ENCODE assay signal across 21 cellular contexts in genomic region chr16:66292241-66292935, GRCh38.
DNase-seq lines count a peak whose midpoint lies in the region; ATAC-seq and TF ChIP-seq lines count a peak whose summit lies in the region.
"Had no signal": no experiment of that assay in that cellular context is flagged by ENCODE, and none has a peak within 500 bp of the region (broad histone marks: within the 10 kb centered on the region; RNA-seq: fewer than 3 reads in every experiment).

No MANE protein-coding gene starts in this region.

- no peaks in the 10 kb centered on the region for H3K36me3 ChIP-seq in sigmoid colon

- peaks cover 7% of the 10 kb centered on the region for H3K27me3 Mint-ChIP-seq in activated CD8-positive, alpha-beta memory T cell treated with anti-CD3 and anti-CD28 coated beads, Interleukin-2, amount 10 ng/mL, durations not matched to agents 7 days and 5 days

- no peaks in the 10 kb centered on the region for H3K36me3 Mint-ChIP-seq in activated CD8-positive, alpha-beta memory T cell treated with anti-CD3 and anti-CD28 coated beads, Interleukin-2, amount 10 ng/mL, durations not matched to agents 7 days and 5 days
- H3K36me3 Mint-ChIP-seq: CD4-positive, CD25-positive, alpha-beta regulatory T cell had no signal

- H3K27ac ChIP-seq in sigmoid colon: no peak overlapping the region
- H3K27ac ChIP-seq: KMS-11 had no signal

- no peak for TF ChIP-seq POLR2A in sigmoid colon (IDR thresholded peaks at IDR 0.05)

- no peaks in the 10 kb centered on the region for H3K9me3 ChIP-seq in sigmoid colon

- H3K4me3 Mint-ChIP-seq in activated CD8-positive, alpha-beta memory T cell treated with anti-CD3 and anti-CD28 coated beads, Interleukin-2, amount 10 ng/mL, durations not matched to agents 7 days and 5 days: no peak overlapping the region
- H3K4me3 Mint-ChIP-seq: CD4-positive, CD25-positive, alpha-beta regulatory T cell; HFFc6 had no signal

- TF ChIP-seq EP300 in sigmoid colon (IDR thresholded peaks at IDR 0.05): no peak

- no peaks in the 10 kb centered on the region for H3K9me3 Mint-ChIP-seq in activated CD8-positive, alpha-beta memory T cell treated with anti-CD3 and anti-CD28 coated beads, Interleukin-2, amount 10 ng/mL, durations not matched to agents 7 days and 5 days (ENCODE audit: low read depth)
- H3K9me3 Mint-ChIP-seq: CD4-positive, CD25-positive, alpha-beta regulatory T cell; HFFc6 had no signal

- no peak overlapping the region for H3K27ac Mint-ChIP-seq in activated CD8-positive, alpha-beta memory T cell treated with anti-CD3 and anti-CD28 coated beads, Interleukin-2, amount 10 ng/mL, durations not matched to agents 7 days and 5 days
- H3K27ac Mint-ChIP-seq: CD4-positive, CD25-positive, alpha-beta regulatory T cell; HFFc6 had no signal

- H3K4me1 ChIP-seq in sigmoid colon: no peaks in the 10 kb centered on the region

- ATAC-seq in activated CD8-positive, alpha-beta memory T cell treated with anti-CD3 and anti-CD28 coated beads, Interleukin-2, amount 10 ng/mL, durations not matched to agents 7 days and 5 days: no peak
- ATAC-seq: Panc1 had no signal

- no peak overlapping the region for H3K4me3 ChIP-seq in sigmoid colon

- TF ChIP-seq CTCF in sigmoid colon (IDR thresholded peaks at IDR 0.05): no peak

- no peaks in the 10 kb centered on the region for H3K4me1 Mint-ChIP-seq in activated CD8-positive, alpha-beta memory T cell treated with anti-CD3 and anti-CD28 coated beads, Interleukin-2, amount 10 ng/mL, durations not matched to agents 7 days and 5 days
- H3K4me1 Mint-ChIP-seq: CD4-positive, CD25-positive, alpha-beta regulatory T cell had no signal

- CTCF ChIA-PET in activated CD8-positive, alpha-beta memory T cell treated with anti-CD3 and anti-CD28 coated beads, Interleukin-2, amount 10 ng/mL, durations not matched to agents 7 days and 5 days (lab: Charles Lee): interaction anchor here (1.5 kb wide), 1 partner anchor 16 kb away, joined by 5 read pairs; no protein-coding TSS in a partner anchor

- DNase-seq in NCI-H82 treated with DMSO at 0.1 percent for 48 hours (lab: John Stamatoyannopoulos, UW; ENCODE audit: unreplicated experiment) (peak; percentile 84), mesenteric fat pad (ENCODE audit: low spot score) (peak; percentile 55), sigmoid colon (peak; percentile 52), kidney tubule cell (ENCODE audit: low spot score) (no peak), NCI-H187 (lab: John Stamatoyannopoulos, UW) (no peak), anterior cingulate cortex (lab: John Stamatoyannopoulos, UW) (no peak)
- peak; percentile 31 for DNase-seq in activated CD8-positive, alpha-beta memory T cell treated with anti-CD3 and anti-CD28 coated beads, Interleukin-2, amount 10 ng/mL, durations not matched to agents 7 days and 5 days
- DNase-seq: CD4-positive, CD25-positive, alpha-beta regulatory T cell; COR-L47; DMS79; H7; HFFc6; IMR-90; NCI-H1092 treated with DMSO at 0.1 percent for 48 hours; NCI-H1436 treated with DMSO at 0.1 percent for 48 hours; NCI-H2029 treated with DMSO at 0.1 percent for 48 hours; NCI-H226; NCI-H510A treated with DMSO at 0.1 percent for 48 hours; NCI-H748 treated with DMSO at 0.1 percent for 48 hours had no signal

- intact Hi-C loops in sigmoid colon (cut with DNase I): no loop called here

- WGBS in sigmoid colon, 2 donors: 85 to 88% methylated on average over 15 of the region's 15 CpGs

- no peaks in the 10 kb centered on the region for H3K27me3 ChIP-seq in sigmoid colon

Comparison
In these comparisons a context has a peak if more than half of its experiments do, and no peak if none do; other contexts are left out.
1. DNase-seq: peak in NCI-H82 treated with DMSO at 0.1 percent for 48 hours (single experiment), activated CD8-positive, alpha-beta memory T cell treated with anti-CD3 and anti-CD28 coated beads, Interleukin-2, amount 10 ng/mL, durations not matched to agents 7 days and 5 days (single experiment), mesenteric fat pad (single experiment) and sigmoid colon (single experiment); none in kidney tubule cell (single experiment), NCI-H187 (0 of 2) and anterior cingulate cortex (0 of 58).